In the genomic region with DNA sequence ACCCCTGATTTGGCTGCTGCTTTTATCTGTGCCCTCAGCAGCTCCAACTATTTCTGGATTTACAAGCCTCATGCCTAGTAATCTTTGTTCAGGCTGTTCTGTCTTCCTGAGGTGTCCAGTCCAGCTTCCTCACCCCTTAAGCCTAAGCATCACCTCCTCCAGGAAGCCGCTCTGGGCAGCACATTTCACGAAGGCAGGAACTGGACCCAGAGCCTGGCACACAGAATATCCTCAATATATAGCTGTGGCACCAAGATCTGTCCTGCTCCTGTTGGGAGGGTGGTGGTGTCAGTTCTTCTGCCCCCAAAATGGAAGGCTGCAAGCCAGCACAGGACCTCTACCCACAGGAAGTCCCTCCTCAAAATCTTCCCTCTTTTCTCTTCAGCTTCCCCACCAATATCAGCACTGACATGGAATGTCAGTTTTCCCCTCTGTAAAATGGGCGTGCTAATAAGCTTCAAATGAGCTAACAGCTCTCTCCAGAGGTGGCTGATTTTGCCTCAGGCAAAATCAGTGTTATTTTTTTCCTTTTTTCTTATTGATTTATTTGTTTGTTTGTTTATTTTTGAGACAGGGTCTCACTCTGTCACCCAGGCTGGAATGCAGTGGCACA, we compare ENCODE assay signal across 24 cellular contexts. TPM values are rescaled to one million over a fixed set of nuclear protein-coding genes. Genes with fewer than 3 reads are reported as not detected.
"Had no signal": no experiment of that assay in that cellular context is flagged by ENCODE, and none has a peak within 500 bp of the region (broad histone marks: within the 10 kb centered on the region; RNA-seq: fewer than 3 reads in every experiment).

No MANE protein-coding gene starts in this region.

- H3K27me3 ChIP-seq: MG63 had no signal

- H3K27ac ChIP-seq: HL-60, SJSA1, SK-N-MC had no signal

- FAIRE-seq: HTR-8/SVneo, RCC 7860 had no signal

- H3K9me3 ChIP-seq: MG63, SJSA1 had no signal

- DNase-seq: Karpas-422, KG1, MG63, NCI-H1092, NCI-H1105 treated with DMSO at 0.1 percent for 48 hours, NCI-H1417 treated with DMSO at 0.1 percent for 48 hours, NCI-H146, NCI-H1694 treated with DMSO at 0.1 percent for 48 hours, NCI-H1930, NCI-H2081, NCI-H2107, NCI-H2227 treated with DMSO at 0.1 percent for 48 hours, NCI-H446, NCI-H510A, NCI-H524 treated with DMSO at 0.1 percent for 48 hours, NCI-H69, NCI-H774, RPMI8226, SHP77 had no signal

- H3K36me3 ChIP-seq: MG63, SJSA1 had no signal

- H3K4me3 ChIP-seq: MG63, SJSA1, SK-N-MC had no signal

RNA-seq across cellular contexts. Expression of a gene that starts 6.9 kb away (rescaled TPM):
- total RNA-seq: SJSA1 had no signal

RNA-seq across cellular contexts. Expression of a gene that starts 12.1 kb away (rescaled TPM):
- total RNA-seq: SJSA1 had no signal

RNA-seq across cellular contexts. Expression of a gene that starts 53.6 kb away (rescaled TPM):
- total RNA-seq: SJSA1 had no signal
